21 cellular contexts compared by ENCODE assay signal in the genomic region with DNA sequence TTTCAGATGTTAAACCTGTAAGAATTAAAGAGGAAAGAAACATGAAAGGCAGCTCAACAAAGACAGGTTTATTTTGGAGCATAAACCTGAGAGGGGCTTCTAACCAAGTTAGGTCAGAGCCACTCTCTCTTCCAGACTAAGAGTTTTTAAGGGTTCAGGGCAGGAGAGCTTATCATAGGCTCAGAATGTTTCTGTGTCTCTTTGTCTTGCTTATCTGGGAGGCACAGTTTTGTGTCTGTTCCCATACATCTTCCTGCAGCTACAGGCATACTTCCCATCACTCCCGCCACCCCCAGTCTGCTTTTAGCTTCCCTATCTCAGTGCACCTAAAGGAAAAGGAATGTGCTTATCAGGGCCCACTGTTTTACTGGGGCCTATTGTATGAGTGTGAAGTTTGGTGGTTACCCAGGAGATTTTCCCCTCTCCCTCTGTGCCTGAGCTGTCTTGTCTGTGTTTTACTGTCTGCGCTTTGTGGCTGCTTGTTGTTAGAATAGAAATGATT. TPM values are rescaled to one million over a fixed set of nuclear protein-coding genes. Genes with fewer than 3 reads are reported as not detected.
DNase-seq lines count a peak whose midpoint lies in the region; ATAC-seq, FAIRE-seq and TF ChIP-seq lines count a peak whose summit lies in the region.
"Had no signal": no experiment of that assay in that cellular context is flagged by ENCODE, and none has a peak within 500 bp of the region (broad histone marks: within the 10 kb centered on the region; RNA-seq: fewer than 3 reads in every experiment).

No MANE protein-coding gene starts in this region.

- intact Hi-C loops in CD14-positive monocyte (cut with micrococcal nuclease) = loop anchor here in 1 of 2 donors (2.0 to 5.0 kb wide), 2 partner anchors 22 to 34 kb away; a partner anchor contains a TSS

- no peaks in the 10 kb centered on the region for H3K79me2 ChIP-seq in neural progenitor cell (ENCODE audit: low read depth)

- H3K27me3 ChIP-seq in endodermal cell (ENCODE audit: control insufficient read depth, insufficient read depth, low read length, poor library complexity, severe bottlenecking) (no peaks in the 10 kb centered on the region), neural progenitor cell (no peaks in the 10 kb centered on the region)
- H3K27me3 ChIP-seq: uterus had no signal

- H3K36me3 Mint-ChIP-seq in CD14-positive monocyte (peaks cover 0 to 3% of the 10 kb centered on the region in 2 donors), endodermal cell (ENCODE audit: low read depth) (no peaks in the 10 kb centered on the region), neural progenitor cell (no peaks in the 10 kb centered on the region), type B pancreatic cell (no peaks in the 10 kb centered on the region)

- no peak for ATAC-seq in HG02852 (IDR thresholded peaks at IDR 0.05; ENCODE audit: unreplicated experiment)
- ATAC-seq: effector memory CD8-positive, alpha-beta T cell had no signal

- no peaks in the 10 kb centered on the region for H3F3A ChIP-seq in neural progenitor cell (ENCODE audit: low read depth)

- TF ChIP-seq POLR2A in GM12892 (IDR thresholded peaks at IDR 0.05; ENCODE audit: low read depth, low read length) = no peak

- H3K4me3 Mint-ChIP-seq in CD14-positive monocyte = peak overlapping the region; percentile 1 to 76
- H3K4me3 Mint-ChIP-seq in endodermal cell = no peak overlapping the region
- H3K4me3 Mint-ChIP-seq in neural progenitor cell = peak overlapping the region; percentile 4
- no peak overlapping the region for H3K4me3 Mint-ChIP-seq in type B pancreatic cell
- H3K4me3 Mint-ChIP-seq: effector memory CD8-positive, alpha-beta T cell had no signal

- H3K9me3 Mint-ChIP-seq in CD14-positive monocyte (peaks cover 0 to under 1% (median 0%) of the 10 kb centered on the region in 7 donors), endodermal cell (peaks cover 54% of the 10 kb centered on the region), neural progenitor cell (peaks cover 7% of the 10 kb centered on the region), type B pancreatic cell (peaks cover 4% of the 10 kb centered on the region)
- H3K9me3 Mint-ChIP-seq: effector memory CD8-positive, alpha-beta T cell had no signal

- H3K9ac ChIP-seq in endodermal cell (ENCODE audit: extremely low read depth, low read length, poor library complexity, severe bottlenecking) = no peak overlapping the region
- no peak overlapping the region for H3K9ac ChIP-seq in neural progenitor cell

- H3K4me3 ChIP-seq in endodermal cell (ENCODE audit: low read length) (peak overlapping the region; percentile 75), neural progenitor cell (no peak overlapping the region)
- H3K4me3 ChIP-seq: uterus had no signal

- DNase-seq in CD14-positive monocyte (ENCODE audit: low spot score) = no peak
- DNase-seq in OCI-M1 (lab: John Stamatoyannopoulos, UW) = peak; percentile 90
- DNase-seq in endodermal cell = no peak
- DNase-seq in neural progenitor cell (ENCODE audit: low spot score) = no peak
- DNase-seq in GM12892 (ENCODE audit: insufficient read length) = no peak
- no peak for DNase-seq in type B pancreatic cell (ENCODE audit: extremely low spot score, unreplicated experiment)
- no peak for DNase-seq in cortex of kidney (lab: John Stamatoyannopoulos, UW)
- DNase-seq: ACHN; activated CD8-positive, alpha-beta memory T cell treated with anti-CD3 and anti-CD28 coated beads, Interleukin-2, amount 50 U/mL, for 4 hours; effector memory CD8-positive, alpha-beta T cell; foreskin fibroblast; HCEC 1CT; KG1; mammary epithelial cell; NCI-H1105 treated with DMSO at 0.1 percent for 48 hours; nucleus accumbens; RPMI8226; uterus had no signal

- no peak overlapping the region for H3K27ac ChIP-seq in endodermal cell (ENCODE audit: low read depth, low read length)
- H3K27ac ChIP-seq in neural progenitor cell = no peak overlapping the region
- H3K27ac ChIP-seq: uterus had no signal

- H2AFZ ChIP-seq in neural progenitor cell (replicated peaks) = no peak overlapping the region

- H3K4me1 ChIP-seq in endodermal cell (ENCODE audit: control insufficient read depth, insufficient read depth, low read length) (no peaks in the 10 kb centered on the region), neural progenitor cell (no peaks in the 10 kb centered on the region)
- H3K4me1 ChIP-seq: uterus had no signal

- H3K4me2 ChIP-seq in neural progenitor cell = no peak overlapping the region

- TF ChIP-seq CTCF in CD14-positive monocyte (IDR thresholded peaks at IDR 0.05) = no peak
- no peak for TF ChIP-seq CTCF in endodermal cell (conservative IDR thresholded peaks at IDR 0.05)
- TF ChIP-seq CTCF in neural progenitor cell (IDR thresholded peaks at IDR 0.05) = no peak
- TF ChIP-seq CTCF in type B pancreatic cell (conservative IDR thresholded peaks at IDR 0.05) = no peak

- peaks cover 74% of the 10 kb centered on the region for H3K9me3 ChIP-seq in endodermal cell (ENCODE audit: control insufficient read depth, low read length)
- no peaks in the 10 kb centered on the region for H3K9me3 ChIP-seq in neural progenitor cell (ENCODE audit: low read depth)
- H3K9me3 ChIP-seq: uterus had no signal

- 91% methylated on average over 2 of the region's 2 CpGs; no CpG with 5 or more reads in 1 of the 2 experiments for WGBS in endodermal cell (ENCODE audit: insufficient coverage in 1 of 2, insufficient read length in 1 of 2), 2 experiments

- H3K36me3 ChIP-seq in endodermal cell (ENCODE audit: control insufficient read depth, insufficient read depth, low read length) = no peaks in the 10 kb centered on the region
- no peaks in the 10 kb centered on the region for H3K36me3 ChIP-seq in neural progenitor cell
- H3K36me3 ChIP-seq: uterus had no signal

- no peak for FAIRE-seq in GM12892 (lab: Jason Lieb, UNC)
- FAIRE-seq: bronchial epithelial cell had no signal

- peak overlapping the region; percentile 97 to 100 (median 98) for H3K27ac Mint-ChIP-seq in CD14-positive monocyte
- no peak overlapping the region for H3K27ac Mint-ChIP-seq in endodermal cell
- no peak overlapping the region for H3K27ac Mint-ChIP-seq in neural progenitor cell
- H3K27ac Mint-ChIP-seq in type B pancreatic cell = no peak overlapping the region
- H3K27ac Mint-ChIP-seq: effector memory CD8-positive, alpha-beta T cell had no signal

- H4K20me1 ChIP-seq in neural progenitor cell (ENCODE audit: low read depth) = no peaks in the 10 kb centered on the region

- H3K27me3 Mint-ChIP-seq in CD14-positive monocyte (ENCODE audit: low read depth in 3 of 3) (peaks cover 0 to 2% (median 0%) of the 10 kb centered on the region in 3 donors), endodermal cell (ENCODE audit: insufficient read depth) (peaks cover 2% of the 10 kb centered on the region), neural progenitor cell (ENCODE audit: insufficient read depth, low read depth) (peaks cover 8% of the 10 kb centered on the region), type B pancreatic cell (peaks cover 3% of the 10 kb centered on the region)

- peaks cover 92% of the 10 kb centered on the region for H3K4me1 Mint-ChIP-seq in CD14-positive monocyte
- no peaks in the 10 kb centered on the region for H3K4me1 Mint-ChIP-seq in endodermal cell
- H3K4me1 Mint-ChIP-seq in neural progenitor cell = peaks cover 4% of the 10 kb centered on the region
- H3K4me1 Mint-ChIP-seq in type B pancreatic cell (ENCODE audit: unreplicated experiment) = no peaks in the 10 kb centered on the region

RNA-seq across cellular contexts. Expression of a gene that starts 21.9 kb away (rescaled TPM):
- 1,000 to 10,000 TPM; 2,434 to 3,095 TPM for polyA plus RNA-seq in CD14-positive monocyte
- total RNA-seq in endodermal cell (under 1 TPM in 1 of 2 donors, not detected in 1; 0.18 TPM), neural progenitor cell (ENCODE audit: low replicate concordance) (not detected in 2 replicates), type B pancreatic cell (ENCODE audit: low replicate concordance) (0.17 TPM in 1 of 2 replicates, not detected in the other)
- polyA plus RNA-seq in endodermal cell (2013, experiment 1 of 2) = 0.36 TPM
- 0.79 TPM for polyA plus RNA-seq in endodermal cell (2013, experiment 2 of 2)
- 0.17 TPM for polyA plus RNA-seq in GM12892 (2012; ENCODE audit: missing spikeins)
- total RNA-seq: G401 had no signal

RNA-seq across cellular contexts. Expression of a gene that starts 28.2 kb away (rescaled TPM):
- polyA plus RNA-seq in CD14-positive monocyte = 10 to 100 TPM in 1 of 2 donors, 1 to 10 TPM in 1; 9.8 to 12.6 TPM
- total RNA-seq in endodermal cell (10 to 100 TPM; 29.3 to 34.6 TPM), neural progenitor cell (ENCODE audit: low replicate concordance) (17.8 and 106 TPM in 2 replicates), type B pancreatic cell (ENCODE audit: low replicate concordance) (26.2 and 29.4 TPM in 2 replicates)
- 25.6 TPM for polyA plus RNA-seq in endodermal cell (2013, experiment 1 of 2)
- polyA plus RNA-seq in endodermal cell (2013, experiment 2 of 2) = 22.8 TPM
- polyA plus RNA-seq in GM12892 (2012; ENCODE audit: missing spikeins) = 11.2 TPM

RNA-seq across cellular contexts. Expression of a gene that starts 36.4 kb away (rescaled TPM):
- 100 to 1,000 TPM; 207 to 246 TPM for polyA plus RNA-seq in CD14-positive monocyte
- 10 to 100 TPM; 75.5 to 82.2 TPM for total RNA-seq in endodermal cell
- polyA plus RNA-seq in endodermal cell (2013, experiment 1 of 2) = 92.4 TPM
- 91.2 TPM for polyA plus RNA-seq in endodermal cell (2013, experiment 2 of 2)
- total RNA-seq in neural progenitor cell (ENCODE audit: low replicate concordance) = 53.8 and 59.4 TPM in 2 replicates
- polyA plus RNA-seq in GM12892 (2012; ENCODE audit: missing spikeins) = 139 TPM
- total RNA-seq in type B pancreatic cell (ENCODE audit: low replicate concordance) = 65.0 and 66.4 TPM in 2 replicates

RNA-seq across cellular contexts. Expression of a gene that starts 36.6 kb away (rescaled TPM):
- polyA plus RNA-seq in CD14-positive monocyte = 10 to 100 TPM; 58.3 to 86.6 TPM
- total RNA-seq in endodermal cell = 10 to 100 TPM; 68.9 to 76.8 TPM
- polyA plus RNA-seq in endodermal cell (2013, experiment 1 of 2) = 87.9 TPM
- 81.6 TPM for polyA plus RNA-seq in endodermal cell (2013, experiment 2 of 2)
- total RNA-seq in neural progenitor cell (ENCODE audit: low replicate concordance) = 97.0 and 131 TPM in 2 replicates
- polyA plus RNA-seq in GM12892 (2012; ENCODE audit: missing spikeins) = 90.6 TPM
- total RNA-seq in type B pancreatic cell (ENCODE audit: low replicate concordance) = 81.9 and 100 TPM in 2 replicates

RNA-seq across cellular contexts. Expression of a gene that starts 46.4 kb away (rescaled TPM):
- 10 to 100 TPM; 44.0 to 67.1 TPM for polyA plus RNA-seq in CD14-positive monocyte
- total RNA-seq in endodermal cell (10 to 100 TPM; 61.6 to 68.9 TPM), neural progenitor cell (ENCODE audit: low replicate concordance) (20.7 and 26.7 TPM in 2 replicates), type B pancreatic cell (ENCODE audit: low replicate concordance) (82.6 and 85.8 TPM in 2 replicates)
- 60.1 TPM for polyA plus RNA-seq in endodermal cell (2013, experiment 1 of 2)
- 54.3 TPM for polyA plus RNA-seq in endodermal cell (2013, experiment 2 of 2)
- 76.3 TPM for polyA plus RNA-seq in GM12892 (2012; ENCODE audit: missing spikeins)

Comparison
In these comparisons a context has a peak if more than half of its experiments do, and no peak if none do; other contexts are left out.
1. H3K27ac Mint-ChIP-seq: peak in CD14-positive monocyte (7 of 7); none in endodermal cell (single experiment), neural progenitor cell (single experiment) and type B pancreatic cell (single experiment).
2. H3K4me3 Mint-ChIP-seq: peak in CD14-positive monocyte (2 of 2) and neural progenitor cell (single experiment); none in endodermal cell (single experiment) and type B pancreatic cell (single experiment).